2 cellular contexts compared by ENCODE assay signal in the genomic region with DNA sequence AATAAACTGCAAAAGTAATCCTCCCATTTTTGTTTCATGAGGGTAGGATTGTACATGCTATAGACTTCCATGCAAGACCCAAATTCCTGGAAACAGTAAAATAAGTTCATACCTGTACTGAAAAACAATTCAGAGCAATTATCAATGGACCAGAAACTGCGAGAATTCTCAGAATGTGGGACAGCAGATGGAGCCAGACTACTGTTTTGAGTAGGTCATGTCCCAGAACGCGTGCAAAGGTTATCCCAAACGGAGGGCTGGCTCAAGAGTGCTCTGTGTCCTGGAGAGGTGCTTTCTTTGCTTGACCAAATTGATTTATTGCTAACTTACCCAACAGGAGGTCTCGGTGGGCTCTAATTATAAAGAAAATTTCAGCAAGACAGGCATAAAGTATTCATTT.
TF ChIP-seq lines count a peak whose summit lies in the region.

No MANE protein-coding gene starts in this region.

TF ChIP-seq in HepG2, 621 proteins besides CTCF, POLR2A, EP300 and RAD21:
- TF ChIP-seq, protein P1, sequence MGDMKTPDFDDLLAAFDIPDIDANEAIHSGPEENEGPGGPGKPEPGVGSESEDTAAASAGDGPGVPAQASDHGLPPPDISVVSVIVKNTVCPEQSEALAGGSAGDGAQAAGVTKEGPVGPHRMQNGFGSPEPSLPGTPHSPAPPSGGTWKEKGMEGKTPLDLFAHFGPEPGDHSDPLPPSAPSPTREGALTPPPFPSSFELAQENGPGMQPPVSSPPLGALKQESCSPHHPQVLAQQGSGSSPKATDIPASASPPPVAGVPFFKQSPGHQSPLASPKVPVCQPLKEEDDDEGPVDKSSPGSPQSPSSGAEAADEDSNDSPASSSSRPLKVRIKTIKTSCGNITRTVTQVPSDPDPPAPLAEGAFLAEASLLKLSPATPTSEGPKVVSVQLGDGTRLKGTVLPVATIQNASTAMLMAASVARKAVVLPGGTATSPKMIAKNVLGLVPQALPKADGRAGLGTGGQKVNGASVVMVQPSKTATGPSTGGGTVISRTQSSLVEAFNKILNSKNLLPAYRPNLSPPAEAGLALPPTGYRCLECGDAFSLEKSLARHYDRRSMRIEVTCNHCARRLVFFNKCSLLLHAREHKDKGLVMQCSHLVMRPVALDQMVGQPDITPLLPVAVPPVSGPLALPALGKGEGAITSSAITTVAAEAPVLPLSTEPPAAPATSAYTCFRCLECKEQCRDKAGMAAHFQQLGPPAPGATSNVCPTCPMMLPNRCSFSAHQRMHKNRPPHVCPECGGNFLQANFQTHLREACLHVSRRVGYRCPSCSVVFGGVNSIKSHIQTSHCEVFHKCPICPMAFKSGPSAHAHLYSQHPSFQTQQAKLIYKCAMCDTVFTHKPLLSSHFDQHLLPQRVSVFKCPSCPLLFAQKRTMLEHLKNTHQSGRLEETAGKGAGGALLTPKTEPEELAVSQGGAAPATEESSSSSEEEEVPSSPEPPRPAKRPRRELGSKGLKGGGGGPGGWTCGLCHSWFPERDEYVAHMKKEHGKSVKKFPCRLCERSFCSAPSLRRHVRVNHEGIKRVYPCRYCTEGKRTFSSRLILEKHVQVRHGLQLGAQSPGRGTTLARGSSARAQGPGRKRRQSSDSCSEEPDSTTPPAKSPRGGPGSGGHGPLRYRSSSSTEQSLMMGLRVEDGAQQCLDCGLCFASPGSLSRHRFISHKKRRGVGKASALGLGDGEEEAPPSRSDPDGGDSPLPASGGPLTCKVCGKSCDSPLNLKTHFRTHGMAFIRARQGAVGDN (CRISPR knock-in tag; IDR thresholded peaks at IDR 0.05) = no peak
- TF ChIP-seq STAG1 (CRISPR knock-in tag; IDR thresholded peaks at IDR 0.05) = peak; percentile 50
TF ChIP-seq in HepG2: peak in this region for 1.

TF ChIP-seq in HEK293T, 16 proteins besides CTCF, POLR2A, EP300 and RAD21:
- TF ChIP-seq, protein P2, sequence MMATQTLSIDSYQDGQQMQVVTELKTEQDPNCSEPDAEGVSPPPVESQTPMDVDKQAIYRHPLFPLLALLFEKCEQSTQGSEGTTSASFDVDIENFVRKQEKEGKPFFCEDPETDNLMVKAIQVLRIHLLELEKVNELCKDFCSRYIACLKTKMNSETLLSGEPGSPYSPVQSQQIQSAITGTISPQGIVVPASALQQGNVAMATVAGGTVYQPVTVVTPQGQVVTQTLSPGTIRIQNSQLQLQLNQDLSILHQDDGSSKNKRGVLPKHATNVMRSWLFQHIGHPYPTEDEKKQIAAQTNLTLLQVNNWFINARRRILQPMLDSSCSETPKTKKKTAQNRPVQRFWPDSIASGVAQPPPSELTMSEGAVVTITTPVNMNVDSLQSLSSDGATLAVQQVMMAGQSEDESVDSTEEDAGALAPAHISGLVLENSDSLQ (IDR thresholded peaks at IDR 0.05) = no peak
- TF ChIP-seq NFRKB (IDR thresholded peaks at IDR 0.05) (no peak), SP1 (IDR thresholded peaks at IDR 0.05) (no peak)
TF ChIP-seq in HEK293T: peak in this region for 0.
